Comparison of ENCODE assay signal across 1 cellular context in genomic region chr1:5577255-5578040, GRCh38.
TF ChIP-seq lines count a peak whose summit lies in the region.

No MANE protein-coding gene starts in this region.

TF ChIP-seq in GM23338, 12 proteins besides CTCF, POLR2A, EP300 and RAD21 (continued from another document):
- no peak for TF ChIP-seq ZNF462 (CRISPR knock-in tag; IDR thresholded peaks at IDR 0.05)
- no peak for TF ChIP-seq ZNF114 (CRISPR knock-in tag; IDR thresholded peaks at IDR 0.05)
- no peak for TF ChIP-seq ETS1 (IDR thresholded peaks at IDR 0.05)
- no peak for TF ChIP-seq EZH2phosphoT487 (IDR thresholded peaks at IDR 0.05; ENCODE audit: unreplicated experiment)
- no peak for TF ChIP-seq JUNB (IDR thresholded peaks at IDR 0.05; ENCODE audit: unreplicated experiment)
- TF ChIP-seq STAT1 (IDR thresholded peaks at IDR 0.05; ENCODE audit: unreplicated experiment) = no peak
